ENCODE assay signal across 16 cellular contexts in genomic region chr4:184466634-184467033, GRCh38. TPM values are rescaled to one million over a fixed set of nuclear protein-coding genes. Genes with fewer than 3 reads are reported as not detected.
DNase-seq lines count a peak whose midpoint lies in the region; ATAC-seq, FAIRE-seq and TF ChIP-seq lines count a peak whose summit lies in the region.
"Had no signal": no experiment of that assay in that cellular context is flagged by ENCODE, and none has a peak within 500 bp of the region (broad histone marks: within the 10 kb centered on the region; RNA-seq: fewer than 3 reads in every experiment).

No MANE protein-coding gene starts in this region.

- H3K9me1 ChIP-seq in IMR-90 (ENCODE audit: insufficient read depth, low read length) (peaks cover 14% of the 10 kb centered on the region), endothelial cell of umbilical vein (replicated peaks; ENCODE audit: control insufficient read depth, extremely low read depth, insufficient read depth, low read length) (no peaks in the 10 kb centered on the region)

- H4K5ac ChIP-seq in IMR-90 (ENCODE audit: low read depth, low read length): 0 out of 2 replicates have a peak overlapping the region, but pooled peaks have one; percentile 35

- H2BK120ac ChIP-seq in IMR-90 (ENCODE audit: low read depth, low read length): no peak overlapping the region

- H3K4me1 ChIP-seq in IMR-90 (ENCODE audit: control insufficient read depth, insufficient read depth, low read length) (no peaks in the 10 kb centered on the region), endothelial cell of umbilical vein (ENCODE audit: control insufficient read depth, extremely low read depth, insufficient read depth, low read length) (peaks cover 4% of the 10 kb centered on the region), endodermal cell (ENCODE audit: control insufficient read depth, insufficient read depth, low read length) (peaks cover 7% of the 10 kb centered on the region)

- H3K14ac ChIP-seq in IMR-90 (replicated peaks; ENCODE audit: low read depth, low read length): no peak overlapping the region

- no peak overlapping the region for H2BK5ac ChIP-seq in IMR-90 (ENCODE audit: low read depth, low read length, poor library complexity, severe bottlenecking)

- H3K23ac ChIP-seq in IMR-90 (ENCODE audit: low read depth, low read length): no peak overlapping the region

- H3K9me3 Mint-ChIP-seq in activated T-cell treated with anti-CD3 and anti-CD28 coated beads, Interleukin-2, amount 50 U/mL, for 24 hours: no peaks in the 10 kb centered on the region
- no peaks in the 10 kb centered on the region for H3K9me3 Mint-ChIP-seq in activated T-cell treated with anti-CD3 and anti-CD28 coated beads, Interleukin-2, amount 50 U/mL, for 72 hours
- no peaks in the 10 kb centered on the region for H3K9me3 Mint-ChIP-seq in stimulated activated effector memory CD8-positive, alpha-beta T cell treated with anti-CD3 and anti-CD28 coated beads, Interleukin-12 subunit alpha, Interleukin-12 subunit beta, amount 100 ng/mL, for 72 hours
- no peaks in the 10 kb centered on the region for H3K9me3 Mint-ChIP-seq in endodermal cell

- H3K36me3 Mint-ChIP-seq in activated T-cell treated with anti-CD3 and anti-CD28 coated beads, Interleukin-2, amount 50 U/mL, for 24 hours (ENCODE audit: low read depth): peaks cover 30% of the 10 kb centered on the region
- peaks cover 2 to 4% of the 10 kb centered on the region in 2 donors for H3K36me3 Mint-ChIP-seq in activated T-cell treated with anti-CD3 and anti-CD28 coated beads, Interleukin-2, amount 50 U/mL, for 72 hours (ENCODE audit: insufficient read depth in 2 of 2)
- H3K36me3 Mint-ChIP-seq in stimulated activated effector memory CD8-positive, alpha-beta T cell treated with anti-CD3 and anti-CD28 coated beads, Interleukin-12 subunit alpha, Interleukin-12 subunit beta, amount 100 ng/mL, for 72 hours: peaks cover 48% of the 10 kb centered on the region
- no peaks in the 10 kb centered on the region for H3K36me3 Mint-ChIP-seq in endodermal cell (ENCODE audit: low read depth)

- H2BK20ac ChIP-seq in IMR-90 (ENCODE audit: low read depth, low read length): no peak overlapping the region

- H3K79me2 ChIP-seq in endothelial cell of umbilical vein (ENCODE audit: control insufficient read depth, insufficient read depth, low read length): peaks cover 58% of the 10 kb centered on the region

- H4K8ac ChIP-seq in IMR-90 (ENCODE audit: low read depth in 2 of 2, low read length in 2 of 2): no peak overlapping the region

- H2AK5ac ChIP-seq in IMR-90 (ENCODE audit: low read depth, low read length): no peak overlapping the region

- H3K27ac Mint-ChIP-seq in activated T-cell treated with anti-CD3 and anti-CD28 coated beads, Interleukin-2, amount 50 U/mL, for 24 hours: peak overlapping the region; percentile 2
- H3K27ac Mint-ChIP-seq in activated T-cell treated with anti-CD3 and anti-CD28 coated beads, Interleukin-2, amount 50 U/mL, for 72 hours: no peak overlapping the region
- peak overlapping the region; percentile 46 for H3K27ac Mint-ChIP-seq in stimulated activated effector memory CD8-positive, alpha-beta T cell treated with anti-CD3 and anti-CD28 coated beads, Interleukin-12 subunit alpha, Interleukin-12 subunit beta, amount 100 ng/mL, for 72 hours
- no peak overlapping the region for H3K27ac Mint-ChIP-seq in endodermal cell

- H3K4me3 ChIP-seq in IMR-90 (ENCODE audit: insufficient read depth, low read depth, low read length) (no peak overlapping the region), endothelial cell of umbilical vein (replicated peaks in 1 of 3; ENCODE audit: insufficient read depth in 1 of 3, low read depth in 1 of 3, low read length in 3 of 3) (no peak overlapping the region), endodermal cell (ENCODE audit: low read length) (no peak overlapping the region)

- no peak for TF ChIP-seq RAD21 in IMR-90 (IDR thresholded peaks at IDR 0.05; ENCODE audit: low read length)

- peak; percentile 48 for FAIRE-seq in endothelial cell of umbilical vein (lab: Jason Lieb, UNC)
- FAIRE-seq: GM18507, HepG2 had no signal

- DNase-seq in activated T-cell treated with anti-CD3 and anti-CD28 coated beads, Interleukin-2, amount 50 U/mL, for 24 hours: no peak
- DNase-seq in activated T-cell treated with anti-CD3 and anti-CD28 coated beads, Interleukin-2, amount 50 U/mL, for 72 hours: no peak
- DNase-seq in IMR-90: no peak
- no peak for DNase-seq in endothelial cell of umbilical vein (ENCODE audit: low read depth, low spot score)
- no peak for DNase-seq in stimulated activated effector memory CD8-positive, alpha-beta T cell treated with anti-CD3 and anti-CD28 coated beads, Interleukin-12 subunit alpha, Interleukin-12 subunit beta, amount 100 ng/mL, for 72 hours (ENCODE audit: low spot score in 2 of 2)
- DNase-seq in endodermal cell: no peak
- no peak for DNase-seq in dedifferentiated amniotic fluid mesenchymal stem cell (ENCODE audit: extremely low spot score)
- DNase-seq: 8988T, DMS79 treated with DMSO at 0.1 percent for 48 hours, HCEC 1CT, MM.1S, NCI-H1092 treated with DMSO at 0.1 percent for 48 hours, NCI-H524 had no signal

- no TSS peak for BruUV-seq in IMR-90 (replicated peaks; lab: Mats Ljungman, UMichigan)
- no TSS peak for BruUV-seq in endothelial cell of umbilical vein (replicated peaks; lab: Mats Ljungman, UMichigan)

- H4K91ac ChIP-seq in IMR-90 (ENCODE audit: insufficient read depth, low read depth, low read length): no peak overlapping the region

- H3K36me3 ChIP-seq in IMR-90 (ENCODE audit: control insufficient read depth, insufficient read depth, low read length): 0 out of 2 replicates have a peak, but pooled peaks cover 2% of the 10 kb centered on the region
- no peaks in the 10 kb centered on the region for H3K36me3 ChIP-seq in endothelial cell of umbilical vein (ENCODE audit: control insufficient read depth in 2 of 2, extremely low read depth in 1 of 2, insufficient read depth in 2 of 2, low read length in 2 of 2)
- no peaks in the 10 kb centered on the region for H3K36me3 ChIP-seq in endodermal cell (ENCODE audit: control insufficient read depth, insufficient read depth, low read length)

- H3K79me1 ChIP-seq in IMR-90 (ENCODE audit: low read depth in 1 of 2, low read length in 2 of 2): peaks cover 37 to 62% of the 10 kb centered on the region in 2 experiments

- TF ChIP-seq CTCF in IMR-90 (conservative IDR thresholded peaks at IDR 0.05; ENCODE audit: low read depth, low read length) (no peak), endothelial cell of umbilical vein (IDR thresholded peaks at IDR 0.05; ENCODE audit: extremely low read depth in 1 of 2, insufficient read depth in 1 of 2, low read depth in 1 of 2, low read length in 2 of 2) (no peak), endodermal cell (conservative IDR thresholded peaks at IDR 0.05) (no peak)

- no peaks in the 10 kb centered on the region for H3K27me3 ChIP-seq in IMR-90 (ENCODE audit: control insufficient read depth, insufficient read depth, low read length)
- H3K27me3 ChIP-seq in endothelial cell of umbilical vein (ENCODE audit: control insufficient read depth in 2 of 2, insufficient read depth in 2 of 2, low read length in 2 of 2): no peaks in the 10 kb centered on the region
- no peaks in the 10 kb centered on the region for H3K27me3 ChIP-seq in endodermal cell (ENCODE audit: control insufficient read depth, insufficient read depth, low read length, poor library complexity, severe bottlenecking)

- peaks cover 73% of the 10 kb centered on the region for H3K4me1 Mint-ChIP-seq in activated T-cell treated with anti-CD3 and anti-CD28 coated beads, Interleukin-2, amount 50 U/mL, for 24 hours (ENCODE audit: low read depth)
- H3K4me1 Mint-ChIP-seq in activated T-cell treated with anti-CD3 and anti-CD28 coated beads, Interleukin-2, amount 50 U/mL, for 72 hours (ENCODE audit: low read depth): peaks cover 44% of the 10 kb centered on the region
- peaks cover 70% of the 10 kb centered on the region for H3K4me1 Mint-ChIP-seq in stimulated activated effector memory CD8-positive, alpha-beta T cell treated with anti-CD3 and anti-CD28 coated beads, Interleukin-12 subunit alpha, Interleukin-12 subunit beta, amount 100 ng/mL, for 72 hours
- peaks cover 25% of the 10 kb centered on the region for H3K4me1 Mint-ChIP-seq in endodermal cell

- in situ Hi-C loops in IMR-90 (cut with MboI; ENCODE audit: low sequenced_read_pairs): no loop called here

- dilution Hi-C loops in IMR-90 (cut with HindIII; ENCODE audit: low sequenced_read_pairs, unreplicated experiment): no loop called here
- dilution Hi-C loops in endothelial cell of umbilical vein (cut with MboI; ENCODE audit: extremely low pct_ligation_motif_present, low sequenced_read_pairs): no loop called here

- no peak overlapping the region for H2BK15ac ChIP-seq in IMR-90 (ENCODE audit: low read depth, low read length)

- H3K27me3 Mint-ChIP-seq in activated T-cell treated with anti-CD3 and anti-CD28 coated beads, Interleukin-2, amount 50 U/mL, for 24 hours: no peaks in the 10 kb centered on the region
- H3K27me3 Mint-ChIP-seq in activated T-cell treated with anti-CD3 and anti-CD28 coated beads, Interleukin-2, amount 50 U/mL, for 72 hours (ENCODE audit: low read depth): no peaks in the 10 kb centered on the region
- no peaks in the 10 kb centered on the region for H3K27me3 Mint-ChIP-seq in endodermal cell (ENCODE audit: insufficient read depth)

- H3K9ac ChIP-seq in IMR-90 (ENCODE audit: low read depth, low read length) (no peak overlapping the region), endothelial cell of umbilical vein (replicated peaks; ENCODE audit: extremely low read depth, insufficient read depth, low read length) (no peak overlapping the region), endodermal cell (ENCODE audit: extremely low read depth, low read length, poor library complexity, severe bottlenecking) (no peak overlapping the region)

- TF ChIP-seq POLR2A in IMR-90 (IDR thresholded peaks at IDR 0.05; ENCODE audit: low read depth, low read length) (no peak), endothelial cell of umbilical vein (IDR thresholded peaks at IDR 0.05; ENCODE audit: low read depth, low read length) (no peak)

- no peak overlapping the region for H3K4ac ChIP-seq in IMR-90 (ENCODE audit: low read depth, low read length)

- no peak overlapping the region for H3K27ac ChIP-seq in IMR-90 (ENCODE audit: insufficient read depth, low read length)
- no peak overlapping the region for H3K27ac ChIP-seq in endothelial cell of umbilical vein (ENCODE audit: insufficient read depth, low read depth, low read length)
- no peak overlapping the region for H3K27ac ChIP-seq in endodermal cell (ENCODE audit: low read depth, low read length)

- H3K4me2 ChIP-seq in IMR-90 (ENCODE audit: low read depth, low read length): no peak overlapping the region
- no peak overlapping the region for H3K4me2 ChIP-seq in endothelial cell of umbilical vein (ENCODE audit: insufficient read depth, low read length)

- no peak overlapping the region for H2AK9ac ChIP-seq in IMR-90 (replicated peaks; ENCODE audit: low read depth, low read length, poor library complexity)

- H2AFZ ChIP-seq in IMR-90 (replicated peaks; ENCODE audit: low read length, poor library complexity) (no peak overlapping the region), endothelial cell of umbilical vein (ENCODE audit: low read depth, low read length) (no peak overlapping the region)

- H4K20me1 ChIP-seq in IMR-90 (ENCODE audit: insufficient read depth, low read length) (peaks cover 43% of the 10 kb centered on the region; the same call in 1 of the 2 replicates), endothelial cell of umbilical vein (replicated peaks; ENCODE audit: control insufficient read depth, extremely low read depth, insufficient read depth, low read length) (no peaks in the 10 kb centered on the region)

- CTCF ChIA-PET in IMR-90 (lab: Yijun Ruan, JAX) (no interaction called here), endothelial cell of umbilical vein (lab: Charles Lee) (interaction anchor here (0.7 kb wide), 1 partner anchor 202 kb away, joined by 3 read pairs; no protein-coding TSS in a partner anchor)

- H3K9me3 ChIP-seq in IMR-90 (ENCODE audit: control insufficient read depth, insufficient read depth, low read length) (no peaks in the 10 kb centered on the region), endothelial cell of umbilical vein (replicated peaks; ENCODE audit: control insufficient read depth, insufficient read depth, low read length) (no peaks in the 10 kb centered on the region), endodermal cell (ENCODE audit: control insufficient read depth, low read length) (no peaks in the 10 kb centered on the region)

- no peak overlapping the region for H3K4me3 Mint-ChIP-seq in activated T-cell treated with anti-CD3 and anti-CD28 coated beads, Interleukin-2, amount 50 U/mL, for 24 hours
- H3K4me3 Mint-ChIP-seq in activated T-cell treated with anti-CD3 and anti-CD28 coated beads, Interleukin-2, amount 50 U/mL, for 72 hours: no peak overlapping the region
- H3K4me3 Mint-ChIP-seq in stimulated activated effector memory CD8-positive, alpha-beta T cell treated with anti-CD3 and anti-CD28 coated beads, Interleukin-12 subunit alpha, Interleukin-12 subunit beta, amount 100 ng/mL, for 72 hours: no peak overlapping the region
- H3K4me3 Mint-ChIP-seq in endodermal cell: no peak overlapping the region

- WGBS in IMR-90 (ENCODE audit: extremely low coverage in 2 of 2, insufficient read length in 1 of 2), 2 experiments: no CpG with 5 or more reads among the region's 2 CpGs
- WGBS in endodermal cell (ENCODE audit: insufficient coverage in 1 of 2, insufficient read length in 1 of 2), 2 experiments: 88 to 100% methylated on average over 2 of the region's 2 CpGs

- ATAC-seq in activated T-cell treated with anti-CD3 and anti-CD28 coated beads, Interleukin-2, amount 50 U/mL, for 72 hours (replicated peaks in 1 of 2): no peak
- ATAC-seq in IMR-90 (ENCODE audit: low read depth): no peak
- ATAC-seq in stimulated activated effector memory CD8-positive, alpha-beta T cell treated with anti-CD3 and anti-CD28 coated beads, Interleukin-12 subunit alpha, Interleukin-12 subunit beta, amount 100 ng/mL, for 72 hours: peak; percentile 26
- ATAC-seq in HG03095 (IDR thresholded peaks at IDR 0.05; ENCODE audit: unreplicated experiment): no peak
- ATAC-seq: HepG2 had no signal

- intact Hi-C loops in IMR-90 (cut with micrococcal nuclease) (no loop called here), endothelial cell of umbilical vein (cut with micrococcal nuclease) (no loop called here)

- POLR2A ChIA-PET in IMR-90 (lab: Charles Lee; ENCODE audit: unreplicated experiment): no interaction called here
- POLR2A ChIA-PET in endothelial cell of umbilical vein (lab: Charles Lee): no interaction called here

- no peak overlapping the region for H3K56ac ChIP-seq in IMR-90 (ENCODE audit: extremely low read depth, insufficient read depth, low read length)

- H3K18ac ChIP-seq in IMR-90 (ENCODE audit: low read depth, low read length): no peak overlapping the region

RNA-seq across cellular contexts. Expression of gene IRF2, which starts 7.7 kb away (rescaled TPM):
- total RNA-seq in activated T-cell treated with anti-CD3 and anti-CD28 coated beads, Interleukin-2, amount 50 U/mL, for 72 hours: 10 to 100 TPM; 70.3 TPM
- 20.3 and 21.9 TPM in 2 replicates for total RNA-seq in IMR-90 (2012; rRNA removed)
- polyA plus RNA-seq in IMR-90 (2012; rRNA removed): 16.5 and 20.6 TPM in 2 replicates
- polyA plus RNA-seq in IMR-90 (2012; cell fraction: cytosol; rRNA removed): 9.5 and 12.3 TPM in 2 replicates
- 9.2 and 22.4 TPM in 2 replicates for polyA plus RNA-seq in IMR-90 (2012; cell fraction: nucleus; rRNA removed; ENCODE audit: low replicate concordance)
- 24.6 and 27.6 TPM in 2 replicates for total RNA-seq in endothelial cell of umbilical vein
- 25.8 and 26.9 TPM in 2 replicates for polyA plus RNA-seq in endothelial cell of umbilical vein
- polyA plus RNA-seq in endothelial cell of umbilical vein (2011; cell fraction: cytosol; rRNA removed): 23.0 and 25.0 TPM in 2 replicates
- polyA plus RNA-seq in endothelial cell of umbilical vein (2011; cell fraction: nucleus; rRNA removed): 23.1 and 24.0 TPM in 2 replicates
- 16.1 and 16.2 TPM in 2 replicates for polyA plus RNA-seq in endothelial cell of umbilical vein (2012)
- 30.9 and 32.6 TPM in 2 replicates for polyA minus RNA-seq in endothelial cell of umbilical vein
- 15.4 TPM for polyA minus RNA-seq in endothelial cell of umbilical vein (2011; cell fraction: cytosol; rRNA and poly(A)+ RNA removed)
- polyA minus RNA-seq in endothelial cell of umbilical vein (2011; cell fraction: nucleus; rRNA and poly(A)+ RNA removed): 16.3 and 16.8 TPM in 2 replicates
- total RNA-seq in endodermal cell: 10 to 100 TPM; 17.3 to 24.6 TPM
- 9.1 TPM for polyA plus RNA-seq in endodermal cell (2013, experiment 1 of 2)
- polyA plus RNA-seq in endodermal cell (2013, experiment 2 of 2): 9.0 TPM

Comparison
In these comparisons a context has a peak if more than half of its experiments do, and no peak if none do; other contexts are left out.
1. H3K27ac Mint-ChIP-seq: peak in activated T-cell treated with anti-CD3 and anti-CD28 coated beads, Interleukin-2, amount 50 U/mL, for 24 hours (single experiment) and stimulated activated effector memory CD8-positive, alpha-beta T cell treated with anti-CD3 and anti-CD28 coated beads, Interleukin-12 subunit alpha, Interleukin-12 subunit beta, amount 100 ng/mL, for 72 hours (single experiment); none in activated T-cell treated with anti-CD3 and anti-CD28 coated beads, Interleukin-2, amount 50 U/mL, for 72 hours (single experiment) and endodermal cell (single experiment).